Comparison of ENCODE assay signal across 8 cellular contexts in the genomic region with DNA sequence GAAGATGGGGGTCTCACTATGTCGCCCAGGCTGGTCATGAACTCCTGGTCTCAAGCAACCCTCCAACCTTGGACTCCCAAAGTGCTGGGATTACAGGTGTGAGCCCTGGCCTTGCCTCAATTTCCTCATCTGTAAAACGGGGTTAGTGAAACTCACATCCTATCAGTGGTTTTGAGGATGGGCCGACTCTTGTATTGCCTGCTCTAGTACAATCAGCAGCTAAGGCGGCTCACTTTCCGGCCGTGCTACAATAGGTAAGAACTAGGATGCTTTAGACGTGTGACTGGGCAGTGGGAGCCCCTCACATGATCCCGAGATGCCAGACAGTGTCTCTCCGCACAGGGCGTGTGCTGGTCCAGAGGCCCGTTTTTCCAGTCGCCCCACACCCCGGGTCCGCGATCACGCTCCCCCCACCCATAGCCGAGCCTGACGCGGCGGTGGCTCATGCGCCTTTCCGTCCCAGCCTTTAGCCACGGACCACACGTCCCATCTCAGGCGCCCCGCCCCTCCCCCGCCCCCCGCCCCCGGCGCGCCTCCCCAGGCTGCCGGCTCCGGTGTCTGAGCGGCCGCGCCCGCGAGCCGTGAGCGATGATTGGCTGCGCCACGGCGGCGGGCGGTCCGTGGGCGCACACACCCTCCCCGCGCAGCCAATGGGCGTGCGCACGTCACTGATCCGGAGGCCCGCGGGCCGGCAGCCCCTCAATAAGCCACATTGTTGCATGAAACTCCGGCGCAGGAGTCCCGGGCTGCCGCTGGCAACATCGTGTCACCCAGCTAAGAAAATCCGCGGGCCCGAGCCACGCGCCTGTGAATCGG. TPM values are rescaled to one million over a fixed set of nuclear protein-coding genes. Genes with fewer than 3 reads are reported as not detected.
A peak's percentile ranks its signal among the peaks of the same experiment; 100 is the strongest.
DNase-seq lines count a peak whose midpoint lies in the region; ATAC-seq and TF ChIP-seq lines count a peak whose summit lies in the region.

A gene (plus strand): TSS at position 710 of the 816 bp plus-strand sequence. CDS start 454 bp downstream, outside the sequence.

- no peaks in the 10 kb centered on the region for H3K36me3 Mint-ChIP-seq in CD8-positive, alpha-beta memory T cell

- ATAC-seq in GM19395 (IDR thresholded peaks at IDR 0.05; ENCODE audit: unreplicated experiment) (peak; percentile 75), HG03521 (IDR thresholded peaks at IDR 0.05; ENCODE audit: unreplicated experiment) (peak; percentile 85)

- H3K4me1 ChIP-seq in CD8-positive, alpha-beta memory T cell (ENCODE audit: insufficient read depth, low read length), result peaks cover 15% of the 10 kb centered on the region
- H3K4me1 ChIP-seq in OCI-LY3 (ENCODE audit: low read length) (peaks cover 28% of the 10 kb centered on the region), mucosa of rectum (ENCODE audit: control insufficient read depth in 2 of 2, insufficient read depth in 2 of 2, low read length in 2 of 2) (peaks cover 12 to 18% of the 10 kb centered on the region in 2 donors)

- peak within 1 kb of the TSS; percentile 89 for H3K4me2 ChIP-seq in OCI-LY3 (ENCODE audit: low read length)

- no peak for TF ChIP-seq CTCF in OCI-LY3 (IDR thresholded peaks at IDR 0.05; ENCODE audit: low read depth, low read length)

- POLR2A ChIA-PET in CD8-positive, alpha-beta memory T cell (lab: Charles Lee), result interaction anchor here (1.3 kb wide), 1 partner anchor 16 kb away, joined by 3 read pairs; no protein-coding TSS in a partner anchor

- CTCF ChIA-PET in CD8-positive, alpha-beta memory T cell (lab: Charles Lee), result no interaction called here

- peaks cover 12 to 35% of the 10 kb centered on the region in 2 donors for H3K27me3 Mint-ChIP-seq in CD8-positive, alpha-beta memory T cell

- no peaks in the 10 kb centered on the region for H3K27me3 ChIP-seq in CD8-positive, alpha-beta memory T cell (ENCODE audit: insufficient read depth, low read length, poor library complexity, severe bottlenecking)
- no peaks in the 10 kb centered on the region for H3K27me3 ChIP-seq in OCI-LY3 (ENCODE audit: low read depth, low read length)
- H3K27me3 ChIP-seq in mucosa of rectum (ENCODE audit: control insufficient read depth in 2 of 2, insufficient read depth in 2 of 2, low read length in 2 of 2), result no peaks in the 10 kb centered on the region

- peaks cover 49% of the 10 kb centered on the region for H3K79me2 ChIP-seq in OCI-LY3 (ENCODE audit: low read length)

- H3K27ac Mint-ChIP-seq in CD8-positive, alpha-beta memory T cell, result peak within 1 kb of the TSS in 6 of 8 donors; percentile 7 to 88 (median 76)

- peak within 1 kb of the TSS; percentile 33; the same call in 1 of the 2 replicates for H2AFZ ChIP-seq in OCI-LY3 (ENCODE audit: low read depth, low read length)

- peak within 1 kb of the TSS; percentile 61 for H3K4me3 ChIP-seq in CD8-positive, alpha-beta memory T cell (ENCODE audit: low read length)
- H3K4me3 ChIP-seq in OCI-LY3 (ENCODE audit: low read length) (peak within 1 kb of the TSS; percentile 88), mucosa of rectum (ENCODE audit: low read length in 2 of 2) (peak within 1 kb of the TSS; percentile 87 to 90)

- H3K4me3 Mint-ChIP-seq in CD8-positive, alpha-beta memory T cell, result peak within 1 kb of the TSS; percentile 85 to 93 (median 88)

- H3K36me3 ChIP-seq in CD8-positive, alpha-beta memory T cell (ENCODE audit: insufficient read depth, low read length), result no peaks in the 10 kb centered on the region
- H3K36me3 ChIP-seq in OCI-LY3 (replicated peaks; ENCODE audit: low read depth, low read length) (peaks cover 13% of the 10 kb centered on the region), mucosa of rectum (ENCODE audit: control insufficient read depth in 2 of 2, insufficient read depth in 2 of 2, low read length in 2 of 2) (no peaks in the 10 kb centered on the region)

- no peaks in the 10 kb centered on the region for H3K9me3 Mint-ChIP-seq in CD8-positive, alpha-beta memory T cell

- H3K9me3 ChIP-seq in CD8-positive, alpha-beta memory T cell (ENCODE audit: low read length), result no peaks in the 10 kb centered on the region
- no peaks in the 10 kb centered on the region for H3K9me3 ChIP-seq in OCI-LY3 (ENCODE audit: insufficient read depth, low read length)
- no peaks in the 10 kb centered on the region for H3K9me3 ChIP-seq in mucosa of rectum (ENCODE audit: control insufficient read depth in 2 of 2, low read length in 2 of 2)

- peak within 1 kb of the TSS; percentile 84 for H3K9ac ChIP-seq in OCI-LY3 (ENCODE audit: low read length)
- H3K9ac ChIP-seq in mucosa of rectum (ENCODE audit: low read depth in 1 of 2, low read length in 2 of 2), result peak within 1 kb of the TSS; percentile 74 to 85

- peak; percentile 51 to 83 (median 70) for DNase-seq in CD8-positive, alpha-beta memory T cell
- peak; percentile 90 for DNase-seq in activated CD8-positive, alpha-beta memory T cell treated with anti-CD3 and anti-CD28 coated beads, Interleukin-2, amount 50 U/mL, for 48 hours
- no peak for DNase-seq in epithelial cell of prostate (ENCODE audit: low read depth, low spot score)
- peak; percentile 35 to 55 for DNase-seq in stimulated activated CD8-positive, alpha-beta memory T cell treated with anti-CD3 and anti-CD28 coated beads, Interleukin-7, amount 100 ng/mL, for 1 hour (ENCODE audit: low read depth in 2 of 2)

- peaks cover 30% of the 10 kb centered on the region for H4K20me1 ChIP-seq in OCI-LY3 (ENCODE audit: insufficient read depth, low read length)

- H3K4me1 Mint-ChIP-seq in CD8-positive, alpha-beta memory T cell, result peaks cover 25 to 32% (median 31%) of the 10 kb centered on the region in 3 donors

- H3K27ac ChIP-seq in CD8-positive, alpha-beta memory T cell (ENCODE audit: low read depth, low read length), result peak within 1 kb of the TSS; percentile 26
- H3K27ac ChIP-seq in OCI-LY3 (ENCODE audit: low read length) (peak within 1 kb of the TSS; percentile 64), epithelial cell of prostate (peak within 1 kb of the TSS; percentile 78), mucosa of rectum (ENCODE audit: low read depth in 2 of 2, low read length in 2 of 2) (peak within 1 kb of the TSS; percentile 81 to 87)

RNA-seq across cellular contexts. Expression of the gene that starts here (rescaled TPM):
- total RNA-seq in CD8-positive, alpha-beta memory T cell, result 10 to 100 TPM; 54.5 to 57.0 TPM
- 1.8 TPM for polyA plus RNA-seq in CD8-positive, alpha-beta memory T cell

Comparison
In these comparisons a context has a peak if more than half of its experiments do, and no peak if none do; other contexts are left out.
1. H3K27ac ChIP-seq: peak in every context shown above with its lines; median percentile 84 in mucosa of rectum; 78 in epithelial cell of prostate; 64 in OCI-LY3; 26 in CD8-positive, alpha-beta memory T cell.